1 cellular context compared by ENCODE assay signal in genomic region chr11:134522782-134523570, GRCh38.
TF ChIP-seq lines count a peak whose summit lies in the region.

No MANE protein-coding gene starts in this region.

TF ChIP-seq in WTC11, 78 proteins besides CTCF, POLR2A, EP300 and RAD21 (continued from another document):
- no peak for TF ChIP-seq ZNF138 (CRISPR knock-in tag; conservative IDR thresholded peaks at IDR 0.05)
- TF ChIP-seq TP53 (CRISPR knock-in tag; IDR thresholded peaks at IDR 0.05), result no peak
- no peak for TF ChIP-seq PRRX2 (CRISPR knock-in tag; IDR thresholded peaks at IDR 0.05)
- TF ChIP-seq SOX15 (CRISPR knock-in tag; IDR thresholded peaks at IDR 0.05), result no peak
- no peak for TF ChIP-seq CREM (CRISPR knock-in tag; IDR thresholded peaks at IDR 0.05)
TF ChIP-seq in WTC11: peak in this region for 0.
